Comparison of ENCODE assay signal across 22 cellular contexts in genomic region chr2:201656740-201657139, GRCh38. TPM values are rescaled to one million over a fixed set of nuclear protein-coding genes. Genes with fewer than 3 reads are reported as not detected.
"Had no signal": no experiment of that assay in that cellular context is flagged by ENCODE, and none has a peak within 500 bp of the region (broad histone marks: within the 10 kb centered on the region; RNA-seq: fewer than 3 reads in every experiment).

No MANE protein-coding gene starts in this region.

- H3K27me3 ChIP-seq: adrenal gland, ascending aorta, brain microvascular endothelial cell, dorsolateral prefrontal cortex, tibial nerve had no signal

- H2AFZ ChIP-seq: parathyroid adenoma had no signal

- H3K27ac Mint-ChIP-seq: activated naive CD8-positive, alpha-beta T cell; activated T-cell treated with anti-CD3 and anti-CD28 coated beads, Interleukin-2, amount 50 U/mL, for 24 hours; activated T-helper 17 cell treated with anti-CD3 and anti-CD28 coated beads, Interleukin-2, amount 50 U/mL, for 72 hours; naive thymus-derived CD4-positive, alpha-beta T cell; stimulated activated naive CD8-positive, alpha-beta T cell treated with anti-CD3 and anti-CD28 coated beads, Interleukin-15, amount 100 ng/mL, for 72 hours had no signal

- H3K36me3 ChIP-seq: adrenal gland, ascending aorta, brain microvascular endothelial cell, lower lobe of right lung, tibial nerve had no signal

- H3K4me3 ChIP-seq: adrenal gland, ascending aorta, dorsolateral prefrontal cortex, lower lobe of right lung, tibial nerve had no signal

- H3K79me2 ChIP-seq: parathyroid adenoma had no signal

- H3K4me1 ChIP-seq: ascending aorta, lower lobe of right lung, parathyroid adenoma had no signal

- ATAC-seq: activated T-helper 17 cell treated with anti-CD3 and anti-CD28 coated beads, Interleukin-2, amount 50 U/mL, for 72 hours; esophagus mucosa; left lobe of liver; right cardiac atrium; stimulated activated naive CD8-positive, alpha-beta T cell treated with anti-CD3 and anti-CD28 coated beads, Interleukin-15, amount 100 ng/mL, for 72 hours had no signal

- H3K9me3 Mint-ChIP-seq: activated T-cell treated with anti-CD3 and anti-CD28 coated beads, Interleukin-2, amount 50 U/mL, for 24 hours; activated T-helper 17 cell treated with anti-CD3 and anti-CD28 coated beads, Interleukin-2, amount 50 U/mL, for 72 hours; effector memory CD8-positive, alpha-beta T cell; naive thymus-derived CD4-positive, alpha-beta T cell; stimulated activated naive CD8-positive, alpha-beta T cell treated with anti-CD3 and anti-CD28 coated beads, Interleukin-15, amount 100 ng/mL, for 72 hours had no signal

- DNase-seq: activated CD8-positive, alpha-beta memory T cell treated with anti-CD3 and anti-CD28 coated beads for 24 hours; activated T-cell treated with anti-CD3 and anti-CD28 coated beads, Interleukin-2, amount 50 U/mL, for 24 hours; adrenal gland; brain microvascular endothelial cell; caudate nucleus; dorsolateral prefrontal cortex; foreskin melanocyte; lower lobe of right lung; naive thymus-derived CD4-positive, alpha-beta T cell; nucleus accumbens; stimulated activated CD4-positive, alpha-beta T cell treated with anti-CD3 and anti-CD28 coated beads, Interleukin-1b, Interleukin-23, amount 100 ng/mL, for 48 hours; stimulated activated naive CD8-positive, alpha-beta T cell treated with anti-CD3 and anti-CD28 coated beads, Interleukin-15, amount 100 ng/mL, for 72 hours had no signal

- H3K4me3 Mint-ChIP-seq: activated naive CD8-positive, alpha-beta T cell; activated T-cell treated with anti-CD3 and anti-CD28 coated beads, Interleukin-2, amount 50 U/mL, for 24 hours; activated T-helper 17 cell treated with anti-CD3 and anti-CD28 coated beads, Interleukin-2, amount 50 U/mL, for 72 hours; naive thymus-derived CD4-positive, alpha-beta T cell; stimulated activated naive CD8-positive, alpha-beta T cell treated with anti-CD3 and anti-CD28 coated beads, Interleukin-15, amount 100 ng/mL, for 72 hours had no signal

- H3K27ac ChIP-seq: adrenal gland, ascending aorta, brain microvascular endothelial cell, dorsolateral prefrontal cortex, lower lobe of right lung, parathyroid adenoma, tibial nerve had no signal

- H3K36me3 Mint-ChIP-seq: activated naive CD8-positive, alpha-beta T cell; naive thymus-derived CD4-positive, alpha-beta T cell had no signal

- H3K9ac ChIP-seq: parathyroid adenoma had no signal

- H3K9me3 ChIP-seq: adrenal gland, ascending aorta, lower lobe of right lung, tibial nerve had no signal

- H3K4me1 Mint-ChIP-seq: activated T-helper 17 cell treated with anti-CD3 and anti-CD28 coated beads, Interleukin-2, amount 50 U/mL, for 72 hours had no signal

RNA-seq across cellular contexts. Expression of gene MPP4, which starts 41.7 kb away (rescaled TPM):
- total RNA-seq: activated T-helper 17 cell treated with anti-CD3 and anti-CD28 coated beads, Interleukin-2, amount 50 U/mL, for 72 hours; ascending aorta; esophagus mucosa; kidney epithelial cell; left lobe of liver had no signal
- polyA plus RNA-seq: naive thymus-derived CD4-positive, alpha-beta T cell; right cardiac atrium had no signal
